1 cellular context compared by ENCODE assay signal in genomic region chr9:71741841-71742648, GRCh38.
TF ChIP-seq lines count a peak whose summit lies in the region.

No MANE protein-coding gene starts in this region.

TF ChIP-seq in K562, 482 proteins besides CTCF, POLR2A, EP300 and RAD21 (continued from another document and continues in another):
- TF ChIP-seq BCLAF1 (IDR thresholded peaks at IDR 0.05; ENCODE audit: borderline replicate concordance in 1 of 2, control insufficient read depth in 1 of 2, low read depth in 2 of 2, low read length in 1 of 2) (no peak), ZEB2 (IDR thresholded peaks at IDR 0.05) (0 out of 2 replicates have a peak, but pooled peaks have one; percentile 35), NR2C1 (IDR thresholded peaks at IDR 0.05) (no peak), NR2C1 (tag; IDR thresholded peaks at IDR 0.05) (no peak), ZNF133 (CRISPR knock-in tag; IDR thresholded peaks at IDR 0.05) (no peak), SMC3 (conservative IDR thresholded peaks at IDR 0.05; ENCODE audit: insufficient read depth, low read depth, low read length) (no peak), NR4A1 (CRISPR knock-in tag; IDR thresholded peaks at IDR 0.05) (no peak), NR4A1 (tag; IDR thresholded peaks at IDR 0.05) (no peak), NCOA4 (IDR thresholded peaks at IDR 0.05; ENCODE audit: partially characterized antibody) (no peak), IFI16 (CRISPR knock-in tag; IDR thresholded peaks at IDR 0.05) (no peak), HOXB6 (CRISPR knock-in tag; IDR thresholded peaks at IDR 0.05; ENCODE audit: borderline replicate concordance) (no peak), HNRNPUL1 (IDR thresholded peaks at IDR 0.05; ENCODE audit: low read length) (no peak), BRD9 (IDR thresholded peaks at IDR 0.05; ENCODE audit: low read depth, partially characterized antibody) (no peak), STAT5A (IDR thresholded peaks at IDR 0.05; ENCODE audit: borderline replicate concordance, low read length) (peak; percentile 86), SETDB1 (IDR thresholded peaks at IDR 0.05; ENCODE audit: low read length) (no peak), L3MBTL2 (IDR thresholded peaks at IDR 0.05) (no peak), HMGN3 (IDR thresholded peaks at IDR 0.05; ENCODE audit: borderline replicate concordance, extremely low read depth, insufficient read length, low read depth, low read length) (peak; percentile 71), KLF6 (CRISPR knock-in tag; IDR thresholded peaks at IDR 0.05; ENCODE audit: borderline replicate concordance) (no peak), MIER1 (IDR thresholded peaks at IDR 0.05; ENCODE audit: low read depth) (no peak), CREB3L1 (IDR thresholded peaks at IDR 0.05; ENCODE audit: borderline replicate concordance, low read depth) (no peak), E2F1 (CRISPR knock-in tag; IDR thresholded peaks at IDR 0.05) (no peak), USF1 (CRISPR knock-in tag; IDR thresholded peaks at IDR 0.05) (no peak), YBX1 (IDR thresholded peaks at IDR 0.05) (no peak), RERE (CRISPR knock-in tag; IDR thresholded peaks at IDR 0.05; ENCODE audit: borderline replicate concordance) (no peak), TFAM (CRISPR knock-in tag; conservative IDR thresholded peaks at IDR 0.05) (no peak), REST (CRISPR knock-in tag; IDR thresholded peaks at IDR 0.05; ENCODE audit: low read depth) (no peak), ZBTB12 (CRISPR knock-in tag; IDR thresholded peaks at IDR 0.05) (no peak), CSDE1 (IDR thresholded peaks at IDR 0.05) (no peak), ZKSCAN3 (CRISPR knock-in tag; IDR thresholded peaks at IDR 0.05) (no peak), ZNF583 (CRISPR knock-in tag; IDR thresholded peaks at IDR 0.05) (no peak), SIX5 (IDR thresholded peaks at IDR 0.05; ENCODE audit: borderline replicate concordance in 1 of 2, insufficient read depth in 1 of 2, low read depth in 1 of 2, low read length in 2 of 2) (no peak), PTTG1 (tag; IDR thresholded peaks at IDR 0.05; ENCODE audit: low read depth) (no peak), ETV6 (IDR thresholded peaks at IDR 0.05; ENCODE audit: borderline replicate concordance in 1 of 2, low read depth in 2 of 2, low read length in 1 of 2) (0 out of 4 replicates have a peak, but pooled peaks of 1 of the 2 experiments have one; percentile 15), ETV6 (CRISPR knock-in tag; IDR thresholded peaks at IDR 0.05; ENCODE audit: borderline replicate concordance) (no peak), ELF1 (tag; IDR thresholded peaks at IDR 0.05) (no peak), DACH1 (IDR thresholded peaks at IDR 0.05; ENCODE audit: partially characterized antibody) (no peak), ZBTB9 (CRISPR knock-in tag; IDR thresholded peaks at IDR 0.05) (no peak), ZNF12 (CRISPR knock-in tag; IDR thresholded peaks at IDR 0.05) (no peak), CEBPZ (IDR thresholded peaks at IDR 0.05; ENCODE audit: borderline replicate concordance, low read depth, low read length) (no peak), CC2D1A (IDR thresholded peaks at IDR 0.05) (peak; percentile 80), LEF1 (IDR thresholded peaks at IDR 0.05) (peak; percentile 99), SNIP1 (IDR thresholded peaks at IDR 0.05; ENCODE audit: low read depth) (no peak), CCAR2 (IDR thresholded peaks at IDR 0.05; ENCODE audit: low read depth, low read length) (no peak)
